ENCODE assay signal across 8 cellular contexts in the genomic region with DNA sequence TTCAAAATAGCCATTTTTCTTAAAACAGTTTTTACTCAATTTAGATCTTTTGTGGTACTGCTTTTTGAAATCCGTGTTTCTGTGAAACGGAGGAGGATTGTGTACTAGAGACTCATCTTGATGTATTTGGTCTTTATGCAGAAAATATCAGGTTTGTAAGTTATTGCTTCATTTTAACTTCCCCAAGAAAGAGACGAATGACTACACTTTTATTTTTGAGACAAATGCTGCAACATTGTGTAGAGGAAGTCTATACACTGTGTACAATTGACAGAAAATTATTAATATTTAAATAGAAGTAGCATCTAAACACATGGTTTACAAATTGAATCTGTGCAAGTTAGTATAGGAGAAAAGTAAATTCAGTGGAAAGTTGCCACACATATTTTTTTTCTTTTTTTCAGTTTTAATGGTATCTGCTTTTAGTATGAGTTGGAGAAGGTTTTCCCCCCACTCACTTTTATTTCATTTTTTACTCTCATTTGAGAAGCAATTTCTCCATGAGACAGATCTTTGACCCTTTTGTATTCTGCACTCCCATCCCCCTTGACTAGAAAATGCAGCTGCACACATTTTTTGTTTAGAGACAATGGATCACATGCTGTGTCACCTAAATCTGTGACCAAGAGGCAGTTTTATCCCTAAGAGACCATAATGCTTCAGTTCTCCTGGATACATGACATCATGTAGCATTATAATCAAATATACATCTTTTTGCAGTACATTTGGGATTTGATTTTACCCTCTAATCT. TPM values are rescaled to one million over a fixed set of nuclear protein-coding genes. Genes with fewer than 3 reads are reported as not detected.
DNase-seq lines count a peak whose midpoint lies in the region; ATAC-seq and TF ChIP-seq lines count a peak whose summit lies in the region.

No MANE protein-coding gene starts in this region.

- H3K36me3 Mint-ChIP-seq in WTC11, result no peaks in the 10 kb centered on the region
- no peaks in the 10 kb centered on the region for H3K36me3 Mint-ChIP-seq in natural killer cell treated with Interleukin-12 subunit alpha and Interleukin-12 subunit beta and Interleukin-15 and Interleukin-18, amount 100 ng/mL, for 72 hours

- ATAC-seq in WTC11 (no peak), GM18861 (IDR thresholded peaks at IDR 0.05; ENCODE audit: unreplicated experiment) (no peak), HG03196 (IDR thresholded peaks at IDR 0.05; ENCODE audit: unreplicated experiment) (no peak), HG02571 (IDR thresholded peaks at IDR 0.05; ENCODE audit: unreplicated experiment) (no peak)
- no peak for ATAC-seq in natural killer cell treated with Interleukin-12 subunit alpha and Interleukin-12 subunit beta and Interleukin-15 and Interleukin-18, amount 100 ng/mL, for 72 hours

- H3K9me3 Mint-ChIP-seq in WTC11, result no peaks in the 10 kb centered on the region
- H3K9me3 Mint-ChIP-seq in natural killer cell treated with Interleukin-12 subunit alpha and Interleukin-12 subunit beta and Interleukin-15 and Interleukin-18, amount 100 ng/mL, for 72 hours, result no peaks in the 10 kb centered on the region

- H3K27me3 Mint-ChIP-seq in WTC11 (ENCODE audit: low read depth), result no peaks in the 10 kb centered on the region
- H3K27me3 Mint-ChIP-seq in natural killer cell treated with Interleukin-12 subunit alpha and Interleukin-12 subunit beta and Interleukin-15 and Interleukin-18, amount 100 ng/mL, for 72 hours, result no peaks in the 10 kb centered on the region

- H3K4me1 Mint-ChIP-seq in WTC11, result peaks cover 48% of the 10 kb centered on the region
- peaks cover 33 to 43% of the 10 kb centered on the region in 2 donors for H3K4me1 Mint-ChIP-seq in natural killer cell treated with Interleukin-12 subunit alpha and Interleukin-12 subunit beta and Interleukin-15 and Interleukin-18, amount 100 ng/mL, for 72 hours (ENCODE audit: low read depth in 2 of 2)

- POLR2A ChIA-PET in WTC11 (lab: Charles Lee), result no interaction called here

- CTCF ChIA-PET in WTC11 (lab: Charles Lee), result no interaction called here

- peak overlapping the region; percentile 22; the same call in 1 of the 2 replicates for H3K27ac Mint-ChIP-seq in WTC11
- peak overlapping the region; percentile 13 to 31 for H3K27ac Mint-ChIP-seq in natural killer cell treated with Interleukin-12 subunit alpha and Interleukin-12 subunit beta and Interleukin-15 and Interleukin-18, amount 100 ng/mL, for 72 hours

- TF ChIP-seq CTCF in WTC11 (IDR thresholded peaks at IDR 0.05), result no peak

- H3K4me3 Mint-ChIP-seq in WTC11, result no peak overlapping the region
- H3K4me3 Mint-ChIP-seq in natural killer cell treated with Interleukin-12 subunit alpha and Interleukin-12 subunit beta and Interleukin-15 and Interleukin-18, amount 100 ng/mL, for 72 hours, result peak overlapping the region; percentile 37

- DNase-seq in DMS153 treated with DMSO at 0.1 percent for 48 hours (lab: John Stamatoyannopoulos, UW; ENCODE audit: unreplicated experiment) (peak; percentile 59), NCI-H146 (lab: John Stamatoyannopoulos, UW) (peak; percentile 91), WTC11 (ENCODE audit: low spot score) (no peak), kidney tubule cell (ENCODE audit: low spot score) (no peak)
- DNase-seq in natural killer cell treated with Interleukin-12 subunit alpha and Interleukin-12 subunit beta and Interleukin-15 and Interleukin-18, amount 100 ng/mL, for 72 hours (ENCODE audit: low spot score), result no peak

TF ChIP-seq in WTC11, 78 proteins besides CTCF, POLR2A, EP300 and RAD21:
- no peak for TF ChIP-seq ZNF263 (CRISPR knock-in tag; IDR thresholded peaks at IDR 0.05; ENCODE audit: low read depth)
- no peak for TF ChIP-seq ZNF232 (CRISPR knock-in tag; IDR thresholded peaks at IDR 0.05)
- TF ChIP-seq NFATC4 (CRISPR knock-in tag; IDR thresholded peaks at IDR 0.05), result no peak
- no peak for TF ChIP-seq NR3C1 (CRISPR knock-in tag; conservative IDR thresholded peaks at IDR 0.05; ENCODE audit: low read depth)
- TF ChIP-seq ZNF219 (CRISPR knock-in tag; IDR thresholded peaks at IDR 0.05; ENCODE audit: borderline replicate concordance), result no peak
- no peak for TF ChIP-seq CREB1 (CRISPR knock-in tag; IDR thresholded peaks at IDR 0.05)
- TF ChIP-seq, protein P1, sequence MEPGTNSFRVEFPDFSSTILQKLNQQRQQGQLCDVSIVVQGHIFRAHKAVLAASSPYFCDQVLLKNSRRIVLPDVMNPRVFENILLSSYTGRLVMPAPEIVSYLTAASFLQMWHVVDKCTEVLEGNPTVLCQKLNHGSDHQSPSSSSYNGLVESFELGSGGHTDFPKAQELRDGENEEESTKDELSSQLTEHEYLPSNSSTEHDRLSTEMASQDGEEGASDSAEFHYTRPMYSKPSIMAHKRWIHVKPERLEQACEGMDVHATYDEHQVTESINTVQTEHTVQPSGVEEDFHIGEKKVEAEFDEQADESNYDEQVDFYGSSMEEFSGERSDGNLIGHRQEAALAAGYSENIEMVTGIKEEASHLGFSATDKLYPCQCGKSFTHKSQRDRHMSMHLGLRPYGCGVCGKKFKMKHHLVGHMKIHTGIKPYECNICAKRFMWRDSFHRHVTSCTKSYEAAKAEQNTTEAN (CRISPR knock-in tag; IDR thresholded peaks at IDR 0.05), result no peak
- TF ChIP-seq, protein P2, sequence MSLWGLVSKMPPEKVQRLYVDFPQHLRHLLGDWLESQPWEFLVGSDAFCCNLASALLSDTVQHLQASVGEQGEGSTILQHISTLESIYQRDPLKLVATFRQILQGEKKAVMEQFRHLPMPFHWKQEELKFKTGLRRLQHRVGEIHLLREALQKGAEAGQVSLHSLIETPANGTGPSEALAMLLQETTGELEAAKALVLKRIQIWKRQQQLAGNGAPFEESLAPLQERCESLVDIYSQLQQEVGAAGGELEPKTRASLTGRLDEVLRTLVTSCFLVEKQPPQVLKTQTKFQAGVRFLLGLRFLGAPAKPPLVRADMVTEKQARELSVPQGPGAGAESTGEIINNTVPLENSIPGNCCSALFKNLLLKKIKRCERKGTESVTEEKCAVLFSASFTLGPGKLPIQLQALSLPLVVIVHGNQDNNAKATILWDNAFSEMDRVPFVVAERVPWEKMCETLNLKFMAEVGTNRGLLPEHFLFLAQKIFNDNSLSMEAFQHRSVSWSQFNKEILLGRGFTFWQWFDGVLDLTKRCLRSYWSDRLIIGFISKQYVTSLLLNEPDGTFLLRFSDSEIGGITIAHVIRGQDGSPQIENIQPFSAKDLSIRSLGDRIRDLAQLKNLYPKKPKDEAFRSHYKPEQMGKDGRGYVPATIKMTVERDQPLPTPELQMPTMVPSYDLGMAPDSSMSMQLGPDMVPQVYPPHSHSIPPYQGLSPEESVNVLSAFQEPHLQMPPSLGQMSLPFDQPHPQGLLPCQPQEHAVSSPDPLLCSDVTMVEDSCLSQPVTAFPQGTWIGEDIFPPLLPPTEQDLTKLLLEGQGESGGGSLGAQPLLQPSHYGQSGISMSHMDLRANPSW (CRISPR knock-in tag; conservative IDR thresholded peaks at IDR 0.05; ENCODE audit: low read depth), result no peak
- no peak for TF ChIP-seq FOXP1 (CRISPR knock-in tag; IDR thresholded peaks at IDR 0.05; ENCODE audit: borderline replicate concordance)
- no peak for TF ChIP-seq GTF2I (CRISPR knock-in tag; conservative IDR thresholded peaks at IDR 0.05)
- TF ChIP-seq ZNF396 (CRISPR knock-in tag; IDR thresholded peaks at IDR 0.05; ENCODE audit: borderline replicate concordance), result no peak
- TF ChIP-seq GABPB1 (CRISPR knock-in tag; IDR thresholded peaks at IDR 0.05), result no peak
- no peak for TF ChIP-seq ZNF317 (CRISPR knock-in tag; IDR thresholded peaks at IDR 0.05; ENCODE audit: borderline replicate concordance, low read depth)
- no peak for TF ChIP-seq JAZF1 (CRISPR knock-in tag; IDR thresholded peaks at IDR 0.05)
- TF ChIP-seq ELF4 (CRISPR knock-in tag; IDR thresholded peaks at IDR 0.05; ENCODE audit: low read depth), result no peak
- TF ChIP-seq SP1 (CRISPR knock-in tag; conservative IDR thresholded peaks at IDR 0.05), result no peak
- TF ChIP-seq, protein P3, sequence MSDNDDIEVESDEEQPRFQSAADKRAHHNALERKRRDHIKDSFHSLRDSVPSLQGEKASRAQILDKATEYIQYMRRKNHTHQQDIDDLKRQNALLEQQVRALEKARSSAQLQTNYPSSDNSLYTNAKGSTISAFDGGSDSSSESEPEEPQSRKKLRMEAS (CRISPR knock-in tag; IDR thresholded peaks at IDR 0.05), result no peak
- no peak for TF ChIP-seq ESRRA (CRISPR knock-in tag; IDR thresholded peaks at IDR 0.05; ENCODE audit: borderline replicate concordance)
- TF ChIP-seq, protein P4, sequence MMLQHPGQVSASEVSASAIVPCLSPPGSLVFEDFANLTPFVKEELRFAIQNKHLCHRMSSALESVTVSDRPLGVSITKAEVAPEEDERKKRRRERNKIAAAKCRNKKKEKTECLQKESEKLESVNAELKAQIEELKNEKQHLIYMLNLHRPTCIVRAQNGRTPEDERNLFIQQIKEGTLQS (CRISPR knock-in tag; conservative IDR thresholded peaks at IDR 0.05), result no peak
- TF ChIP-seq HMGA2 (CRISPR knock-in tag; IDR thresholded peaks at IDR 0.05), result no peak

RNA-seq across cellular contexts. Expression of a gene that starts 14.7 kb away (rescaled TPM):
- 16.9 to 22.8 TPM (median 20.3 TPM) in 3 replicates for total RNA-seq in WTC11 (2021)
- 10 to 100 TPM; 47.6 to 57.5 TPM for total RNA-seq in natural killer cell treated with Interleukin-12 subunit alpha and Interleukin-12 subunit beta and Interleukin-15 and Interleukin-18, amount 100 ng/mL, for 72 hours

Comparison
In these comparisons a context has a peak if more than half of its experiments do, and no peak if none do; other contexts are left out.
1. DNase-seq: peak in DMS153 treated with DMSO at 0.1 percent for 48 hours (single experiment) and NCI-H146 (single experiment); none in WTC11 (single experiment), natural killer cell treated with Interleukin-12 subunit alpha and Interleukin-12 subunit beta and Interleukin-15 and Interleukin-18, amount 100 ng/mL, for 72 hours (single experiment) and kidney tubule cell (single experiment).